In the genomic region with DNA sequence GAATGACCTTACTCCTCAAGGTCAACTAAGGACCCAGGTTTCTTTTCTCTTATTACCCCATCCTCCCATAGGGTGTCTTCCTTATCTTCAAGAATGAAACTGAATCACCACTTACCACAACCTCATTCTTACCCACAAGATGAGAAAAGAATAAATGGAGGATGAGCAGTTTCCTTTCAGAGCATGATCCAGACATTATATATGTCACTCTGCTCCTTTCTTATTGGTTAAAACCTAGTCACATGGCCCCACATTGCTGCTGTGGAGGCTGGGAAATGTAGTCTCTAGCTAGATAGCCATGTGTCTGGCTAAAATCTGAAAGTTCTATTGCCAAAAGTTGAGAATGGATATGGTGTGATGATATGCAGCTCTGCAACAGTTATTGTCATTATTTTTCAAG, we compare ENCODE assay signal across 1 cellular context.
TF ChIP-seq lines count a peak whose summit lies in the region.

No MANE protein-coding gene starts in this region.

TF ChIP-seq in GM12878, 131 proteins besides CTCF, POLR2A, EP300 and RAD21 (continued from another document):
- TF ChIP-seq, protein P1, sequence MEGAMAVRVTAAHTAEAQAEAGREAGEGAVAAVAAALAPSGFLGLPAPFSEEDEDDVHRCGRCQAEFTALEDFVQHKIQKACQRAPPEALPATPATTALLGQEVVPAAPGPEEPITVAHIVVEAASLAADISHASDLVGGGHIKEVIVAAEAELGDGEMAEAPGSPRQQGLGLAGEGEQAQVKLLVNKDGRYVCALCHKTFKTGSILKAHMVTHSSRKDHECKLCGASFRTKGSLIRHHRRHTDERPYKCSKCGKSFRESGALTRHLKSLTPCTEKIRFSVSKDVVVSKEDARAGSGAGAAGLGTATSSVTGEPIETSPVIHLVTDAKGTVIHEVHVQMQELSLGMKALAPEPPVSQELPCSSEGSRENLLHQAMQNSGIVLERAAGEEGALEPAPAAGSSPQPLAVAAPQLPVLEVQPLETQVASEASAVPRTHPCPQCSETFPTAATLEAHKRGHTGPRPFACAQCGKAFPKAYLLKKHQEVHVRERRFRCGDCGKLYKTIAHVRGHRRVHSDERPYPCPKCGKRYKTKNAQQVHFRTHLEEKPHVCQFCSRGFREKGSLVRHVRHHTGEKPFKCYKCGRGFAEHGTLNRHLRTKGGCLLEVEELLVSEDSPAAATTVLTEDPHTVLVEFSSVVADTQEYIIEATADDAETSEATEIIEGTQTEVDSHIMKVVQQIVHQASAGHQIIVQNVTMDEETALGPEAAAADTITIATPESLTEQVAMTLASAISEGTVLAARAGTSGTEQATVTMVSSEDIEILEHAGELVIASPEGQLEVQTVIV (IDR thresholded peaks at IDR 0.05; ENCODE audit: borderline replicate concordance, partially characterized antibody): no peak
- TF ChIP-seq, protein P2, sequence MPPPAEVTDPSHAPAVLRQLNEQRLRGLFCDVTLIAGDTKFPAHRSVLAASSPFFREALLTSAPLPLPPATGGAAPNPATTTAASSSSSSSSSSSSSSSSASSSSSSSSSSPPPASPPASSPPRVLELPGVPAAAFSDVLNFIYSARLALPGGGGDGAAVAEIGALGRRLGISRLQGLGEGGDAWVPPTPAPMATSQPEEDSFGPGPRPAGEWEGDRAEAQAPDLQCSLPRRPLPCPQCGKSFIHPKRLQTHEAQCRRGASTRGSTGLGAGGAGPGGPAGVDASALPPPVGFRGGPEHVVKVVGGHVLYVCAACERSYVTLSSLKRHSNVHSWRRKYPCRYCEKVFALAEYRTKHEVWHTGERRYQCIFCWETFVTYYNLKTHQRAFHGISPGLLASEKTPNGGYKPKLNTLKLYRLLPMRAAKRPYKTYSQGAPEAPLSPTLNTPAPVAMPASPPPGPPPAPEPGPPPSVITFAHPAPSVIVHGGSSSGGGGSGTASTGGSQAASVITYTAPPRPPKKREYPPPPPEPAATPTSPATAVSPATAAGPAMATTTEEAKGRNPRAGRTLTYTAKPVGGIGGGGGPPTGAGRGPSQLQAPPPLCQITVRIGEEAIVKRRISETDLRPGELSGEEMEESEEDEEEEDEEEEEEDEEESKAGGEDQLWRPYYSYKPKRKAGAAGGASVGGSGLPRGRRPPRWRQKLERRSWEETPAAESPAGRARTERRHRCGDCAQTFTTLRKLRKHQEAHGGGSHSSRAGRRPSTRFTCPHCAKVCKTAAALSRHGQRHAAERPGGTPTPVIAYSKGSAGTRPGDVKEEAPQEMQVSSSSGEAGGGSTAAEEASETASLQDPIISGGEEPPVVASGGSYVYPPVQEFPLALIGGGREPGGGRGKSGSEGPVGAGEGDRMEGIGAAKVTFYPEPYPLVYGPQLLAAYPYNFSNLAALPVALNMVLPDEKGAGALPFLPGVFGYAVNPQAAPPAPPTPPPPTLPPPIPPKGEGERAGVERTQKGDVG (CRISPR knock-in tag; IDR thresholded peaks at IDR 0.05): no peak
- TF ChIP-seq KDM1A (IDR thresholded peaks at IDR 0.05; ENCODE audit: borderline replicate concordance) (no peak), HCFC1 (IDR thresholded peaks at IDR 0.05; ENCODE audit: low read length) (0 out of 2 replicates have a peak, but pooled peaks have one; percentile 16), POU2F2 (IDR thresholded peaks at IDR 0.05; ENCODE audit: borderline replicate concordance, low read depth, low read length) (no peak), SIX5 (IDR thresholded peaks at IDR 0.05; ENCODE audit: low read depth, low read length, severe bottlenecking) (peak; percentile 36)
